Comparison of ENCODE assay signal across 8 cellular contexts in genomic region chr15:98800437-98801233, GRCh38.
DNase-seq lines count a peak whose midpoint lies in the region; ATAC-seq and TF ChIP-seq lines count a peak whose summit lies in the region.

No MANE protein-coding gene starts in this region.

- peak; percentile 87 to 95 for ATAC-seq in left cardiac atrium

- WGBS in adrenal gland, 4 donors: 8 to 14% (median 9%) methylated on average over 11 of the region's 11 CpGs

- no peak for TF ChIP-seq CTCF in adrenal gland (IDR thresholded peaks at IDR 0.05)

- intact Hi-C loops in adrenal gland (cut with DNase I) (no loop called here), left cardiac atrium (cut with DNase I) (no loop called here), posterior cingulate gyrus (cut with DNase I) (loop anchor here (2.0 kb wide), 2 partner anchors 14 to 152 kb away; partner anchors contain the start of gene IGF1R)

- no peak overlapping the region for H3K4me3 ChIP-seq in adrenal gland

- no peaks in the 10 kb centered on the region for H3K36me3 ChIP-seq in adrenal gland (replicated peaks in 1 of 2)

- H3K27ac ChIP-seq in adrenal gland: peak overlapping the region in 4 of 5 donors; percentile 37 to 70 (median 55)

- TF ChIP-seq POLR2A in adrenal gland (IDR thresholded peaks at IDR 0.05): no peak

- DNase-seq in H4 (ENCODE audit: low spot score) (peak; percentile 61), NCI-H2196 treated with DMSO at 0.1 percent for 48 hours (lab: John Stamatoyannopoulos, UW; ENCODE audit: unreplicated experiment) (peak; percentile 77), adrenal gland (peak in 6 of 7 donors; percentile 58 to 67 (median 63)), left cardiac atrium (peak; percentile 72), posterior cingulate gyrus (peak; percentile 38 to 95 (median 66)), DMS114 treated with DMSO at 0.1 percent for 48 hours (lab: John Stamatoyannopoulos, UW; ENCODE audit: unreplicated experiment) (no peak), NCI-H2029 treated with DMSO at 0.1 percent for 48 hours (lab: John Stamatoyannopoulos, UW) (no peak), T-helper 9 cell (no peak)

- H3K9me3 ChIP-seq in adrenal gland (replicated peaks in 1 of 3): no peaks in the 10 kb centered on the region

- no peaks in the 10 kb centered on the region for H3K27me3 ChIP-seq in adrenal gland

- peaks cover 29 to 44% of the 10 kb centered on the region in 2 donors for H3K4me1 ChIP-seq in adrenal gland (replicated peaks in 1 of 2)

Comparison
In these comparisons a context has a peak if more than half of its experiments do, and no peak if none do; other contexts are left out.
1. DNase-seq: peak in H4 (single experiment), NCI-H2196 treated with DMSO at 0.1 percent for 48 hours (single experiment), adrenal gland (6 of 7), left cardiac atrium (single experiment) and posterior cingulate gyrus (10 of 10); none in DMS114 treated with DMSO at 0.1 percent for 48 hours (single experiment), NCI-H2029 treated with DMSO at 0.1 percent for 48 hours (single experiment) and T-helper 9 cell (single experiment).